In genomic region chr19:5138606-5139594, GRCh38 we compare ENCODE assay signal across 8 cellular contexts.
DNase-seq lines count a peak whose midpoint lies in the region; ATAC-seq lines count a peak whose summit lies in the region.

No MANE protein-coding gene starts in this region.

- no peaks in the 10 kb centered on the region for H3K9me3 Mint-ChIP-seq in central memory CD8-positive, alpha-beta T cell

- H3K27ac Mint-ChIP-seq in central memory CD8-positive, alpha-beta T cell (ENCODE audit: low read depth), result peak overlapping the region; percentile 89

- H3K4me3 Mint-ChIP-seq in central memory CD8-positive, alpha-beta T cell, result peak overlapping the region; percentile 61

- H3K27me3 Mint-ChIP-seq in central memory CD8-positive, alpha-beta T cell, result no peaks in the 10 kb centered on the region

- H3K36me3 Mint-ChIP-seq in central memory CD8-positive, alpha-beta T cell (ENCODE audit: insufficient read depth), result peaks cover 19% of the 10 kb centered on the region

- H3K4me1 Mint-ChIP-seq in central memory CD8-positive, alpha-beta T cell, result peaks cover 26% of the 10 kb centered on the region

- ATAC-seq in GM18498 (IDR thresholded peaks at IDR 0.05; ENCODE audit: unreplicated experiment), result peak; percentile 60
- ATAC-seq in HG03196 (IDR thresholded peaks at IDR 0.05; ENCODE audit: unreplicated experiment), result peak; percentile 43
- peak; percentile 93 for ATAC-seq in central memory CD8-positive, alpha-beta T cell (replicated peaks; ENCODE audit: extremely low read depth, poor library complexity, severe bottlenecking)
- ATAC-seq in GM18520 (IDR thresholded peaks at IDR 0.05; ENCODE audit: unreplicated experiment), result no peak

- DNase-seq in activated CD4-positive, alpha-beta T cell treated with anti-CD3 and anti-CD28 coated beads for 24 hours (ENCODE audit: low read depth in 2 of 2), result peak; percentile 40 to 79
- DNase-seq in central memory CD8-positive, alpha-beta T cell (ENCODE audit: low spot score in 2 of 2), result peak; percentile 65 to 77
- DNase-seq in pulmonary artery endothelial cell (ENCODE audit: low read depth, low spot score), result peak; percentile 37
- DNase-seq in NCI-H1417 (lab: John Stamatoyannopoulos, UW), result no peak
- no peak for DNase-seq in DMS 273 (lab: John Stamatoyannopoulos, UW; ENCODE audit: unreplicated experiment)

Comparison
In these comparisons a context has a peak if more than half of its experiments do, and no peak if none do; other contexts are left out.
1. DNase-seq: peak in activated CD4-positive, alpha-beta T cell treated with anti-CD3 and anti-CD28 coated beads for 24 hours (2 of 2), central memory CD8-positive, alpha-beta T cell (2 of 2) and pulmonary artery endothelial cell (single experiment); none in NCI-H1417 (0 of 3) and DMS 273 (single experiment).